ENCODE assay signal across 10 cellular contexts in the genomic region with DNA sequence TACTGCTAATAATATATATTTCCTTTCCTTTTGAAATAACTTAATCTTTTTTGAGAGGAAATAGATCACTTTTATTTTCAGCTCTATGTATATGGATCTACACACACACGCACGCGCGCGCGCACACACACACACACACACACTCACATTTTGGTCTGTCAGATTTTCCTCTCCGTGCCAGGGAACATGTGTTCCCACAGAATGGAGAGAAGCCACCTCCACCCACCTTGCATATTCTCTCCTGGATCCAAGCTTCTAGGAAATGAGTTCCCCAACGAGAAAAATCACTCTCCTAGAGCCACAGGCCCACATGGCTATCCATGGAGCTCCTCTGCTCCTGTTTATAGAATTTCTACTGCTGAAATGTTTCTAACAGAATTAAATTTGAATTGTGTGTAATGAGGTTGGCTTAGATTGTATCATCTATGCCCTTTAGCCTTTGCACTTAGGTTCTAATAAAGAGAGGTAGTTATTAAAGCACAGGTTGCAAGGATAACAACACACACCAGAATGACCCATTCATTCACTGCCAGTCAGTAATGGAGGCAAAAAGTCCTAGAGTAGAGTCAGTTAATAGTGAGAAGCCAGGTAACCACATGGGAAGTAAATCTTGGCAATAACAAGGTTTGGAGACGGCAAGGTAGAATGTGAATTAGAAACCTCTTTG. TPM values are rescaled to one million over a fixed set of nuclear protein-coding genes. Genes with fewer than 3 reads are reported as not detected.
"Had no signal": no experiment of that assay in that cellular context is flagged by ENCODE, and none has a peak within 500 bp of the region (broad histone marks: within the 10 kb centered on the region; RNA-seq: fewer than 3 reads in every experiment).

No MANE protein-coding gene starts in this region.

- DNase-seq: activated gamma-delta T cell; activated T-cell treated with anti-CD3 and anti-CD28 coated beads, Interleukin-2, amount 50 U/mL, for 48 hours had no signal

- ATAC-seq: Right ventricle myocardium inferior had no signal

RNA-seq across cellular contexts. Expression of gene FAP, which starts 55.6 kb away (rescaled TPM):
- total RNA-seq: activated CD4-positive, alpha-beta memory T cell treated with anti-CD3 and anti-CD28 coated beads, Interleukin-2, amount 10 ng/mL, durations not matched to agents 7 days and 5 days; activated CD4-positive, alpha-beta T cell treated with anti-CD3 and anti-CD28 coated beads for 36 hours; activated CD8-positive, alpha-beta memory T cell treated with anti-CD3 and anti-CD28 coated beads for 36 hours; activated naive CD4-positive, alpha-beta T cell treated with anti-CD3 and anti-CD28 coated beads for 36 hours; activated naive CD8-positive, alpha-beta T cell treated with anti-CD3 and anti-CD28 coated beads for 36 hours; activated T-helper 17 cell treated with anti-CD3 and anti-CD28 coated beads, Interleukin-2, amount 50 U/mL, for 72 hours; T-helper 2 cell treated with Interferon-gamma antibody and Interleukin-4, amounts not matched to agents 100 ng/mL and 5 ng/mL, for 36 hours had no signal
